8 cellular contexts compared by ENCODE assay signal in the genomic region with DNA sequence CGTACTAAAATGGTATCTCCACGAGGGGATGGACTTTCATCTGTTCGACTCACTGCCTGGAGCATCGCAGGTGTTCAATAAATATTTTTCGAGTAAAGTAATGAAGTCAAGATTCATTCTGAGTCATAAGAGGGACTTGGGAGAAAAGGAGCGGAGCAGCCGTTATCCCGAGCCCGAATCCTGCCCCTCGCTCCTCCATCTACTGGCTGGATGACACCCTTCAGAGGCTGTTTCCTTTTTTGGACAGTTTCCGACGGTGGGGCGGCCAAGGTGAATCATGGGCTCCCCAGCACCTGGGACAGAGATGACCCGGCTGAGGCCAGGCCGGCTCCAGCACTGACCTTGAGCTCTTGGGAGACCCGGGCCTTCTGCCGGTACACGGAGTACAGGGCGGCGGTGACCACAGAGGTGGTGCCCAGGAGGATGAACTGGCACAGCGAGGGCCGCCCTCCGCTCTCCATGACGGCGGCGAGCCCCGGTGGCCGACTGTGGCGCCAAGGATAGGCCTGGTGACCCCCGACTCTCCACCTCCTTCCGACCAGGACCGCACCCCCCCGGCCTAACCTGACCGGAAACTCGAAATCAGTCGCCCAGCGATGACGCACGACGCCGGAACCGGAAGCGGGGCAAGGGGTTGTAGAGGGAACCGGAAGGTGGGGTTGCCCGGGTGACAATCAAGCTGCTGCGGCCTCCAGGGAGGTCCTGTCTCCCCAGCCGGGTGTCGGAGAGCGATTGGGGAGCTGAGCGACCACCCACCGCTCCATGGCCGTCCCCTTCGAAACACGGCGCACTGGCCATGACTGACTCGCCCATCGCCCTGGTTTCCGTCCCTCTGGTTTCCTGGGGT. TPM values are rescaled to one million over a fixed set of nuclear protein-coding genes. Genes with fewer than 3 reads are reported as not detected.
A peak's percentile ranks its signal among the peaks of the same experiment; 100 is the strongest.
DNase-seq lines count a peak whose midpoint lies in the region; ATAC-seq and TF ChIP-seq lines count a peak whose summit lies in the region.

A gene with protein sequence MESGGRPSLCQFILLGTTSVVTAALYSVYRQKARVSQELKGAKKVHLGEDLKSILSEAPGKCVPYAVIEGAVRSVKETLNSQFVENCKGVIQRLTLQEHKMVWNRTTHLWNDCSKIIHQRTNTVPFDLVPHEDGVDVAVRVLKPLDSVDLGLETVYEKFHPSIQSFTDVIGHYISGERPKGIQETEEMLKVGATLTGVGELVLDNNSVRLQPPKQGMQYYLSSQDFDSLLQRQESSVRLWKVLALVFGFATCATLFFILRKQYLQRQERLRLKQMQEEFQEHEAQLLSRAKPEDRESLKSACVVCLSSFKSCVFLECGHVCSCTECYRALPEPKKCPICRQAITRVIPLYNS (minus strand): TSS at position 588 of the 847 bp plus-strand sequence. CDS start 127 bp downstream, at position 461.

- peak within 1 kb of the TSS; percentile 66 for H4K91ac ChIP-seq in trophoblast cell (ENCODE audit: low read depth, low read length)

- no peak within 1 kb of the TSS for H2BK5ac ChIP-seq in trophoblast cell (ENCODE audit: low read depth, low read length, poor library complexity)

- H3K14ac ChIP-seq in trophoblast cell (ENCODE audit: low read length), result peak within 1 kb of the TSS; percentile 81

- TF ChIP-seq POLR2A in tibial nerve (IDR thresholded peaks at IDR 0.05), result peak; percentile 39 to 44

- peak within 1 kb of the TSS; percentile 48 for H2BK120ac ChIP-seq in trophoblast cell (ENCODE audit: insufficient read depth, low read length, poor library complexity)

- 1% methylated on average over 58 of the region's 58 CpGs for WGBS in adipose tissue, 3 donors
- WGBS in trophoblast cell (ENCODE audit: extremely low coverage, insufficient coverage, insufficient read length), result no CpG with 5 or more reads among the region's 58 CpGs
- 1% methylated on average over 36 to 40 of the region's 58 CpGs for WGBS in tibial nerve, 2 donors

- H3K4me1 Mint-ChIP-seq in T-cell, result peaks cover 28 to 40% (median 28%) of the 10 kb centered on the region in 3 donors

- peak within 1 kb of the TSS; percentile 93 for H3K9ac ChIP-seq in trophoblast cell (ENCODE audit: low read length)

- peak within 1 kb of the TSS; percentile 91 for H4K12ac ChIP-seq in trophoblast cell (ENCODE audit: low read depth, low read length)

- POLR2A ChIA-PET in T-cell (lab: Charles Lee), result interaction anchor here in 1 of 2 donors (0.6 kb wide), 1 partner anchor 22 kb away, joined by 3 read pairs; a partner anchor contains a TSS

- H3K27ac Mint-ChIP-seq in T-cell, result peak within 1 kb of the TSS; percentile 63 to 92

- H3K23ac ChIP-seq in trophoblast cell (ENCODE audit: low read length), result no peak within 1 kb of the TSS

- H3K9me3 ChIP-seq in trophoblast cell (ENCODE audit: insufficient read depth, low read depth, low read length) (no peaks in the 10 kb centered on the region), tibial nerve (no peaks in the 10 kb centered on the region)

- no peak within 1 kb of the TSS for H2BK12ac ChIP-seq in trophoblast cell (ENCODE audit: low read length)

- H2AFZ ChIP-seq in trophoblast cell (ENCODE audit: insufficient read depth, low read length, poor library complexity), result peak within 1 kb of the TSS; percentile 99

- H3K27me3 ChIP-seq in trophoblast cell (ENCODE audit: insufficient read depth, low read length) (peaks cover 2% of the 10 kb centered on the region), tibial nerve (peaks cover 0 to 9% of the 10 kb centered on the region in 2 donors)

- peak; percentile 78 to 93 for TF ChIP-seq EP300 in tibial nerve (IDR thresholded peaks at IDR 0.05)

- ATAC-seq in HG02798 (IDR thresholded peaks at IDR 0.05; ENCODE audit: poor library complexity, unreplicated experiment), result peak; percentile 92
- peak; percentile 85 to 95 (median 92) for ATAC-seq in T-cell (replicated peaks in 1 of 4)

- H3K9me3 Mint-ChIP-seq in T-cell, result no peaks in the 10 kb centered on the region

- DNase-seq in GM12864 (ENCODE audit: low read depth) (peak; percentile 76), NCI-H146 (lab: John Stamatoyannopoulos, UW) (peak; percentile 87), T-cell (peak; percentile 81 to 94 (median 91)), cardiac septum (ENCODE audit: low spot score) (peak; percentile 98), trophoblast cell (peak; percentile 90 to 95), tibial nerve (ENCODE audit: low spot score in 2 of 2) (peak; percentile 83 to 95)

- no peak within 1 kb of the TSS for H3K27ac ChIP-seq in adipose tissue (ENCODE audit: low read depth, low read length)
- no peak within 1 kb of the TSS for H3K27ac ChIP-seq in trophoblast cell (ENCODE audit: low read depth, low read length)
- H3K27ac ChIP-seq in tibial nerve, result peak within 1 kb of the TSS; percentile 56 to 92 (median 86)

- H3K4me2 ChIP-seq in trophoblast cell (ENCODE audit: low read length), result peak within 1 kb of the TSS; percentile 93

- H3K4me3 ChIP-seq in GM12864 (ENCODE audit: low read depth, low read length) (peak within 1 kb of the TSS; percentile 90), trophoblast cell (ENCODE audit: low read depth, low read length) (peak within 1 kb of the TSS; percentile 96), tibial nerve (peak within 1 kb of the TSS; percentile 76 to 98 (median 92))

- TF ChIP-seq CTCF in GM12864 (IDR thresholded peaks at IDR 0.05; ENCODE audit: low read depth, low read length, missing control alignments) (no peak), tibial nerve (IDR thresholded peaks at IDR 0.05) (peak in 2 of 5 experiments; percentile 14 to 24)

- H3K4me3 Mint-ChIP-seq in T-cell, result peak within 1 kb of the TSS; percentile 81 to 89 (median 85)

- peak within 1 kb of the TSS; percentile 74 for H3K18ac ChIP-seq in trophoblast cell (ENCODE audit: low read length)

- peak within 1 kb of the TSS; percentile 42 for H3K4ac ChIP-seq in trophoblast cell (ENCODE audit: low read depth, low read length)

- peaks cover 7% of the 10 kb centered on the region for H3K36me3 Mint-ChIP-seq in T-cell

- peak within 1 kb of the TSS; percentile 14 for H2AK5ac ChIP-seq in trophoblast cell (ENCODE audit: low read length)

- peaks cover 4% of the 10 kb centered on the region for H3K79me1 ChIP-seq in trophoblast cell (ENCODE audit: low read length)

- H3K36me3 ChIP-seq in trophoblast cell (ENCODE audit: control insufficient read depth in 1 of 2, insufficient read depth in 2 of 2, low read length in 2 of 2) (no peaks in the 10 kb centered on the region), tibial nerve (peaks cover 0 to 17% (median 0%) of the 10 kb centered on the region in 3 donors)

- CTCF ChIA-PET in T-cell (lab: Charles Lee), result no interaction called here

- H3K4me1 ChIP-seq in trophoblast cell (ENCODE audit: control insufficient read depth in 1 of 2, insufficient read depth in 2 of 2, low read length in 2 of 2), result peaks cover 2 to 3% of the 10 kb centered on the region in 2 experiments
- peaks cover 0 to 50% (median 14%) of the 10 kb centered on the region in 4 donors for H3K4me1 ChIP-seq in tibial nerve

- H3K79me2 ChIP-seq in trophoblast cell (ENCODE audit: control insufficient read depth, insufficient read depth, low read length, poor library complexity), result peaks cover 3% of the 10 kb centered on the region

- peak within 1 kb of the TSS; percentile 99 for H4K8ac ChIP-seq in trophoblast cell (ENCODE audit: low read depth, low read length)

- intact Hi-C loops in cardiac septum (cut with DNase I), result no loop called here

- peaks cover under 1 to 8% of the 10 kb centered on the region in 2 donors for H3K27me3 Mint-ChIP-seq in T-cell

RNA-seq across cellular contexts. Expression of the gene that starts here (rescaled TPM):
- total RNA-seq in T-cell, result 10 to 100 TPM; 18.0 to 21.4 (median 20.8) TPM
- 10 to 100 TPM in 2 of 3 donors, 1 to 10 TPM in 1; 6.6 to 20.5 (median 20.2) TPM for polyA plus RNA-seq in adipose tissue
- total RNA-seq in cardiac septum, result 35.1 TPM
- polyA plus RNA-seq in trophoblast cell (2013), result 13.6 TPM in 2 replicates
- 10 to 100 TPM; 27.5 to 31.2 (median 30.6) TPM for total RNA-seq in tibial nerve

Comparison
In these comparisons a context has a peak if more than half of its experiments do, and no peak if none do; other contexts are left out.
1. H3K27ac ChIP-seq: peak in tibial nerve (4 of 4); none in adipose tissue (single experiment) and trophoblast cell (single experiment).
2. Peak in every context shown above with its lines, with median percentiles within 50 percentile points of each other: DNase-seq and H3K4me3 ChIP-seq.